ENCODE assay signal across 1 cellular context in genomic region chr5:134007581-134008256, GRCh38.
A peak's percentile ranks its signal among the peaks of the same experiment; 100 is the strongest.
TF ChIP-seq lines count a peak whose summit lies in the region.

No MANE protein-coding gene starts in this region.

TF ChIP-seq in H1, 55 proteins besides CTCF, POLR2A, EP300 and RAD21:
- TF ChIP-seq ZNF274 (IDR thresholded peaks at IDR 0.05; ENCODE audit: borderline replicate concordance, extremely low read depth, low read length) = no peak
- TF ChIP-seq EGR1 (IDR thresholded peaks at IDR 0.05; ENCODE audit: borderline replicate concordance, low read depth, low read length) = peak; percentile 88; the same call in 1 of the 2 replicates
- TF ChIP-seq USF2 (IDR thresholded peaks at IDR 0.05; ENCODE audit: low read length) = peak; percentile 85
- no peak for TF ChIP-seq TAF1 (IDR thresholded peaks at IDR 0.05; ENCODE audit: low read depth, low read length)
- TF ChIP-seq ATF2 (IDR thresholded peaks at IDR 0.05; ENCODE audit: low read length) = no peak
- TF ChIP-seq MAFK (IDR thresholded peaks at IDR 0.05; ENCODE audit: low read depth, low read length) = no peak
- TF ChIP-seq ATF3 (IDR thresholded peaks at IDR 0.05; ENCODE audit: insufficient read depth, low read depth, low read length) = peak; percentile 52; the same call in 1 of the 2 replicates
